In the genomic region with DNA sequence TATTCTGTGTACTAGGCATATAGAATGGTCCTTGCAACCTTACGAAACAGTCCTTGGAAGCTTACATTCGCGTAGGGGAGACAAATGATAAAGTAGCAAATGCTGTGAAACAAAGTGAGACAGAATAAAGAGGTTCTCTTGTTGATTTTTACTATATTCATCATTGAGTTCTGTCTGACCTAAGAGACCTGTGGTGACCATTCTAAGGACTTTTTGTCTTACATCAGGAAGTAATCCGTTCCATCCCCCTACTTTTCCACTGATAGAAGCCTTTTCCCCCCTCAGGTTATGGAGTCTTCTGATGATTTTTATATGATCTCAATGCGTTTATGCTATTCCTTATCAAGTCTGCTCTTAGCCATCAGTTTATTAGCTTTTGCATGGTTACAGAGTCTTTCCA, we compare ENCODE assay signal across 30 cellular contexts.
"Had no signal": no experiment of that assay in that cellular context is flagged by ENCODE, and none has a peak within 500 bp of the region (broad histone marks: within the 10 kb centered on the region; RNA-seq: fewer than 3 reads in every experiment).

No MANE protein-coding gene starts in this region.

- H3K27ac Mint-ChIP-seq: endodermal cell, memory B cell had no signal

- ATAC-seq: esophagus mucosa; gastrocnemius medialis; heart right ventricle; left cardiac atrium; left lung; left ventricle myocardium superior; naive thymus-derived CD4-positive, alpha-beta T cell had no signal

- H3K4me3 ChIP-seq: coronary artery, dorsolateral prefrontal cortex, esophagus squamous epithelium, gastrocnemius medialis, heart right ventricle, left lung, lung had no signal

- H3K4me3 Mint-ChIP-seq: endodermal cell; memory B cell; naive thymus-derived CD4-positive, alpha-beta T cell had no signal

- H3K27me3 ChIP-seq: dorsolateral prefrontal cortex, esophagus squamous epithelium, gastrocnemius medialis, heart right ventricle, left lung had no signal

- DNase-seq: dermis blood vessel endothelial cell; dorsolateral prefrontal cortex; effector CD4-positive, alpha-beta T cell; effector memory CD4-positive, alpha-beta T cell; endodermal cell; erythroblast; esophagus squamous epithelium; foreskin fibroblast; foreskin melanocyte; gastrocnemius medialis; glutamatergic neuron; head of caudate nucleus; heart right ventricle; hippocampal formation; left cardiac atrium; left lung; left ventricle myocardium superior; mammary epithelial cell; mesendoderm; midbrain; naive thymus-derived CD4-positive, alpha-beta T cell had no signal

- H3K4me1 ChIP-seq: esophagus squamous epithelium, left lung had no signal

- H3K9me3 Mint-ChIP-seq: endodermal cell; memory B cell; naive thymus-derived CD4-positive, alpha-beta T cell had no signal

- H3K27me3 Mint-ChIP-seq: memory B cell; naive thymus-derived CD4-positive, alpha-beta T cell had no signal

- H3K27ac ChIP-seq: coronary artery, dorsolateral prefrontal cortex, epithelial cell of prostate, esophagus squamous epithelium, gastrocnemius medialis, heart right ventricle, left lung had no signal

- FAIRE-seq: colon, endometrium, islet of Langerhans, keratinocyte had no signal

- H3K4me1 Mint-ChIP-seq: memory B cell; naive thymus-derived CD4-positive, alpha-beta T cell had no signal

- H3K9me3 ChIP-seq: esophagus squamous epithelium, gastrocnemius medialis, heart right ventricle, left lung had no signal
